ENCODE assay signal across 18 cellular contexts in the genomic region with DNA sequence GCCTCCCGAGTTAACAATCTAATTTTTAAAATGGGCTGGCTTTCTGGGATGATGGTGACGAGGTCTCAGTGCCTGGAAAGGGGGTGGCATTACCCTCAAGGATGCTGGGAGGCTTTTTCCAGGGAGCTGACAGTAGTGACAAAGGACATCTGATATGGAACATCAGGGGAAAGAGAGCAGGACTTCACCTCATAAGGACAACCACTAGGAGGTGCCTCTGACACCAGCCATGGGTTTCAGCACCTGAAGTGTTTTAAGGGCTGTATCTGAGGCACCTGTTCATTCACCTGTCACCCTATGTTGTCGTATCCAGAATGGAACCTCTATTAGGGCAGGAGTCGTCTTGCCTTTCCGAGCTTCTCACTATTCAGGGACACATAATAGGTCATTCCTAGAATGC. TPM values are rescaled to one million over a fixed set of nuclear protein-coding genes. Genes with fewer than 3 reads are reported as not detected.
DNase-seq lines count a peak whose midpoint lies in the region; ATAC-seq and TF ChIP-seq lines count a peak whose summit lies in the region.
"Had no signal": no experiment of that assay in that cellular context is flagged by ENCODE, and none has a peak within 500 bp of the region (broad histone marks: within the 10 kb centered on the region; RNA-seq: fewer than 3 reads in every experiment).

No MANE protein-coding gene starts in this region.

- DNase-seq in GM06990 (ENCODE audit: extremely low read depth, insufficient read length) (no peak), HT-29 (ENCODE audit: low spot score) (peak; percentile 54), brain microvascular endothelial cell (no peak), left lung (no peak), left ventricle myocardium inferior (no peak), GDM1 (lab: John Stamatoyannopoulos, UW) (no peak), CD14-positive monocyte (ENCODE audit: low spot score) (no peak)
- no peak for DNase-seq in stimulated activated CD8-positive, alpha-beta memory T cell treated with anti-CD3 and anti-CD28 coated beads, Interleukin-4, amount 100 ng/mL, for 48 hours
- DNase-seq: activated CD8-positive, alpha-beta memory T cell treated with anti-CD3 and anti-CD28 coated beads, Interleukin-2, amount 50 U/mL, for 4 hours; activated naive CD4-positive, alpha-beta T cell treated with anti-CD3 and anti-CD28 coated beads for 36 hours; BE2C; effector memory CD4-positive, alpha-beta T cell; NCI-H1092 treated with DMSO at 0.1 percent for 48 hours; NCI-H345; ovary had no signal

- H3K27me3 ChIP-seq in GM06990 (replicated peaks; ENCODE audit: control insufficient read depth, insufficient read depth, low read length) (no peaks in the 10 kb centered on the region; the same call in 1 of the 2 replicates), brain microvascular endothelial cell (replicated peaks) (peaks cover 1% of the 10 kb centered on the region), left lung (no peaks in the 10 kb centered on the region), left ventricle myocardium inferior (ENCODE audit: low read depth) (peaks cover 19% of the 10 kb centered on the region)
- H3K27me3 ChIP-seq: BE2C, gastroesophageal sphincter, ovary had no signal

- peak; percentile 39 for TF ChIP-seq CTCF in GM06990 (IDR thresholded peaks at IDR 0.05; ENCODE audit: insufficient read depth, low read length, poor library complexity, severe bottlenecking)
- peak; percentile 19 for TF ChIP-seq CTCF in brain microvascular endothelial cell (IDR thresholded peaks at IDR 0.05; ENCODE audit: low read depth, low read length, missing control alignments)
- no peak for TF ChIP-seq CTCF in left lung (IDR thresholded peaks at IDR 0.05)
- no peak for TF ChIP-seq CTCF in left ventricle myocardium inferior (IDR thresholded peaks at IDR 0.05; ENCODE audit: borderline replicate concordance)
- no peak for TF ChIP-seq CTCF in CD14-positive monocyte (IDR thresholded peaks at IDR 0.05)

- ATAC-seq in left lung: peak; percentile 44
- ATAC-seq: gastroesophageal sphincter had no signal

- no peaks in the 10 kb centered on the region for H3K36me3 Mint-ChIP-seq in CD14-positive monocyte

- H3K4me3 ChIP-seq in GM06990 (replicated peaks; ENCODE audit: low read depth, low read length) (no peak overlapping the region), brain microvascular endothelial cell (ENCODE audit: low read depth, low read length) (no peak overlapping the region), left lung (no peak overlapping the region), left ventricle myocardium inferior (no peak overlapping the region)
- H3K4me3 ChIP-seq: gastroesophageal sphincter, ovary had no signal

- H3K27ac Mint-ChIP-seq in CD14-positive monocyte: peak overlapping the region in 1 of 7 donors; percentile 55
- H3K27ac Mint-ChIP-seq: activated naive CD4-positive, alpha-beta T cell treated with anti-CD3 and anti-CD28 coated beads for 36 hours had no signal

- H3K36me3 ChIP-seq in GM06990 (ENCODE audit: control insufficient read depth, insufficient read depth, low read length) (no peaks in the 10 kb centered on the region), brain microvascular endothelial cell (replicated peaks) (no peaks in the 10 kb centered on the region), left lung (no peaks in the 10 kb centered on the region), left ventricle myocardium inferior (no peaks in the 10 kb centered on the region)
- H3K36me3 ChIP-seq: BE2C, gastroesophageal sphincter, ovary had no signal

- H3K27me3 Mint-ChIP-seq in CD14-positive monocyte (ENCODE audit: low read depth in 3 of 3): peaks cover 1 to 9% (median 8%) of the 10 kb centered on the region in 3 donors

- H3K4me3 Mint-ChIP-seq in CD14-positive monocyte: peak overlapping the region in 1 of 2 donors; percentile 19
- H3K4me3 Mint-ChIP-seq: activated naive CD4-positive, alpha-beta T cell treated with anti-CD3 and anti-CD28 coated beads for 36 hours had no signal

- no peaks in the 10 kb centered on the region for H3K9me3 ChIP-seq in left lung
- H3K9me3 ChIP-seq in left ventricle myocardium inferior (replicated peaks): no peaks in the 10 kb centered on the region
- H3K9me3 ChIP-seq: BE2C, gastroesophageal sphincter, ovary had no signal

- intact Hi-C loops in left lung (cut with DNase I): no loop called here
- intact Hi-C loops in left ventricle myocardium inferior (cut with micrococcal nuclease): no loop called here
- intact Hi-C loops in CD14-positive monocyte (cut with micrococcal nuclease): no loop called here

- no peak overlapping the region for H3K27ac ChIP-seq in brain microvascular endothelial cell
- no peak overlapping the region for H3K27ac ChIP-seq in left lung
- H3K27ac ChIP-seq in left ventricle myocardium inferior (replicated peaks): no peak overlapping the region
- H3K27ac ChIP-seq: gastroesophageal sphincter, ovary had no signal

- H3K9me3 Mint-ChIP-seq in CD14-positive monocyte: peaks cover 2 to 9% (median 5%) of the 10 kb centered on the region in 7 donors

- H3K4me1 ChIP-seq in left lung (no peaks in the 10 kb centered on the region), left ventricle myocardium inferior (no peaks in the 10 kb centered on the region)
- H3K4me1 ChIP-seq: BE2C, gastroesophageal sphincter had no signal

- peaks cover 13% of the 10 kb centered on the region for H3K4me1 Mint-ChIP-seq in CD14-positive monocyte

- in situ Hi-C loops in brain microvascular endothelial cell (cut with HindIII; ENCODE audit: low pct_ligation_motif_present, low sequenced_read_pairs): no loop called here

RNA-seq across cellular contexts. Expression of gene IL36B, which starts 10.8 kb away (rescaled TPM):
- total RNA-seq in HT-29 (2014; rRNA removed; shearing (Covaris generic)): not detected in 2 replicates
- total RNA-seq in left lung (not detected), left ventricle myocardium inferior (not detected)
- polyA plus RNA-seq in CD14-positive monocyte: not detected
- total RNA-seq: activated naive CD4-positive, alpha-beta T cell treated with anti-CD3 and anti-CD28 coated beads for 36 hours; Daoy; gastroesophageal sphincter; ovary; subcutaneous adipose tissue had no signal
- polyA plus RNA-seq: ovary had no signal

RNA-seq across cellular contexts. Expression of gene IL36RN, which starts 17.1 kb away (rescaled TPM):
- total RNA-seq in HT-29 (2014; rRNA removed; shearing (Covaris generic)): 0.44 and 1.4 TPM in 2 replicates
- total RNA-seq in left lung (not detected), left ventricle myocardium inferior (not detected)
- not detected for polyA plus RNA-seq in CD14-positive monocyte
- total RNA-seq: activated naive CD4-positive, alpha-beta T cell treated with anti-CD3 and anti-CD28 coated beads for 36 hours; Daoy; ovary; subcutaneous adipose tissue had no signal
- polyA plus RNA-seq: ovary had no signal

RNA-seq across cellular contexts. Expression of gene IL1F10, which starts 25.9 kb away (rescaled TPM):
- 0.42 TPM in 1 of 2 replicates, not detected in the other for total RNA-seq in HT-29 (2014; rRNA removed; shearing (Covaris generic))
- not detected for total RNA-seq in left lung
- not detected for total RNA-seq in left ventricle myocardium inferior
- polyA plus RNA-seq in CD14-positive monocyte: not detected
- total RNA-seq: activated naive CD4-positive, alpha-beta T cell treated with anti-CD3 and anti-CD28 coated beads for 36 hours; Daoy; gastroesophageal sphincter; ovary; subcutaneous adipose tissue had no signal
- polyA plus RNA-seq: ovary had no signal

RNA-seq across cellular contexts. Expression of gene IL36A, which starts 36.6 kb away (rescaled TPM):
- not detected in 2 replicates for total RNA-seq in HT-29 (2014; rRNA removed; shearing (Covaris generic))
- total RNA-seq in left lung: not detected
- total RNA-seq in left ventricle myocardium inferior: not detected
- not detected for polyA plus RNA-seq in CD14-positive monocyte
- total RNA-seq: activated naive CD4-positive, alpha-beta T cell treated with anti-CD3 and anti-CD28 coated beads for 36 hours; Daoy; ovary; subcutaneous adipose tissue had no signal
- polyA plus RNA-seq: ovary had no signal

Comparison
In these comparisons a context has a peak if more than half of its experiments do, and no peak if none do; other contexts are left out.
1. CTCF ChIP-seq: peak in GM06990 (single experiment) and brain microvascular endothelial cell (single experiment); none in left lung (0 of 2), left ventricle myocardium inferior (single experiment) and CD14-positive monocyte (single experiment).